In the genomic region with DNA sequence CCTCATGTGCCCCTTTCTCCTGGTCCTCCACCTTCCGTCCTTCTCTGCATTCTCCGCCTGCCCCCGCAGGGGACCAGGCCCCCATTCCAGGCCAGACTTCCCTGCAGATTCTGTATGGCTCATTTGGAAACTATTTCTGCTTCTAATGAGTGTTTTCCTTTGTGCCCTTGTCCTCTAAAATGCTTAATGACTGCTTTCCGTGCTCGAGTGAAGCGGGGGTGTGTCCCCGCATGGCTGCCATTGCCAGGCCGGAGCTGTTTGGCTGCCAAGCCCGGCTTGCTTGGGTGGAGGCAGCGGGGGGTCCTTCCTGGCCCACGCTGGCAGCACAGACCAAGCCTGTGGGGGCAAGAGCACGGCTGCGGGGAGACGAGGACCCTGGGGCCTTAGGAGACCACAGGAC, we compare ENCODE assay signal across 12 cellular contexts.
A peak's percentile ranks its signal among the peaks of the same experiment; 100 is the strongest.
DNase-seq lines count a peak whose midpoint lies in the region; ATAC-seq, FAIRE-seq and TF ChIP-seq lines count a peak whose summit lies in the region.
"Had no signal": no experiment of that assay in that cellular context is flagged by ENCODE, and none has a peak within 500 bp of the region (broad histone marks: within the 10 kb centered on the region; RNA-seq: fewer than 3 reads in every experiment).

No MANE protein-coding gene starts in this region.

- H3K56ac ChIP-seq in H1 (replicated peaks; ENCODE audit: insufficient read length, low read depth, low read length) = no peak overlapping the region

- TF ChIP-seq CTCF in BJ (IDR thresholded peaks at IDR 0.05; ENCODE audit: insufficient read depth, low read depth, low read length) (no peak), H1 (IDR thresholded peaks at IDR 0.05; ENCODE audit: control extremely low read depth in 1 of 3, insufficient read depth in 1 of 3, low read depth in 1 of 3, low read length in 3 of 3) (no peak), neural crest cell (conservative IDR thresholded peaks at IDR 0.05) (no peak), ovary (IDR thresholded peaks at IDR 0.05) (no peak)

- H2AK5ac ChIP-seq in H1 (ENCODE audit: low read depth, low read length) = no peak overlapping the region

- no peak overlapping the region for H3K27ac ChIP-seq in H1 (ENCODE audit: low read depth, low read length)
- no peak overlapping the region for H3K27ac ChIP-seq in ovary

- peak overlapping the region; percentile 94 for H3K27ac Mint-ChIP-seq in neural crest cell (ENCODE audit: unreplicated experiment)
- no peak overlapping the region for H3K27ac Mint-ChIP-seq in T-helper 2 cell treated with Interferon-gamma antibody and Interleukin-4, amounts not matched to agents 5 μg/mL and 100 μg/mL, for 36 hours
- no peak overlapping the region for H3K27ac Mint-ChIP-seq in activated CD4-positive, alpha-beta T cell treated with anti-CD3 and anti-CD28 coated beads, Interleukin-2, amount 10 ng/mL, durations not matched to agents 7 days and 5 days
- H3K27ac Mint-ChIP-seq: activated T-helper 2 cell treated with anti-CD3 and anti-CD28 coated beads, Interferon-gamma antibody, Interleukin-2, Interleukin-4, amounts not matched to agents 10 μg/mL and 5 μg/mL and 100 μg/mL, durations not matched to agents 14 hours and 24 hours and 36 hours; CD8-positive, alpha-beta memory T cell had no signal

- H3K9me3 ChIP-seq in H1 (ENCODE audit: insufficient read depth in 2 of 2, low read depth in 1 of 2, low read length in 1 of 2) = no peaks in the 10 kb centered on the region
- no peaks in the 10 kb centered on the region for H3K9me3 ChIP-seq in ovary

- no peaks in the 10 kb centered on the region; a peak in 1 of 7 replicates for H3K4me1 ChIP-seq in H1 (replicated peaks in 1 of 4; ENCODE audit: control insufficient read depth in 3 of 4, insufficient read depth in 4 of 4, low read length in 3 of 4)
- peaks cover 5% of the 10 kb centered on the region for H3K4me1 ChIP-seq in ovary (ENCODE audit: insufficient read depth)

- no peaks in the 10 kb centered on the region for H4K20me1 ChIP-seq in H1 (replicated peaks in 1 of 2; ENCODE audit: control insufficient read depth in 1 of 2, insufficient read depth in 2 of 2, low read length in 2 of 2)

- no peak overlapping the region; the same call in 1 of the 2 replicates for H3K18ac ChIP-seq in H1 (ENCODE audit: extremely low read depth, low read length)

- H3K9me3 Mint-ChIP-seq in neural crest cell = no peaks in the 10 kb centered on the region
- no peaks in the 10 kb centered on the region for H3K9me3 Mint-ChIP-seq in T-helper 2 cell treated with Interferon-gamma antibody and Interleukin-4, amounts not matched to agents 5 μg/mL and 100 μg/mL, for 36 hours
- no peaks in the 10 kb centered on the region for H3K9me3 Mint-ChIP-seq in activated CD4-positive, alpha-beta T cell treated with anti-CD3 and anti-CD28 coated beads, Interleukin-2, amount 10 ng/mL, durations not matched to agents 7 days and 5 days
- H3K9me3 Mint-ChIP-seq: activated T-helper 2 cell treated with anti-CD3 and anti-CD28 coated beads, Interferon-gamma antibody, Interleukin-2, Interleukin-4, amounts not matched to agents 10 μg/mL and 5 μg/mL and 100 μg/mL, durations not matched to agents 14 hours and 24 hours and 36 hours; CD8-positive, alpha-beta memory T cell had no signal

- H3K4me3 Mint-ChIP-seq in neural crest cell = no peak overlapping the region
- no peak overlapping the region for H3K4me3 Mint-ChIP-seq in T-helper 2 cell treated with Interferon-gamma antibody and Interleukin-4, amounts not matched to agents 5 μg/mL and 100 μg/mL, for 36 hours
- no peak overlapping the region for H3K4me3 Mint-ChIP-seq in activated CD4-positive, alpha-beta T cell treated with anti-CD3 and anti-CD28 coated beads, Interleukin-2, amount 10 ng/mL, durations not matched to agents 7 days and 5 days
- H3K4me3 Mint-ChIP-seq: CD8-positive, alpha-beta memory T cell had no signal

- H3K9ac ChIP-seq in H1 (replicated peaks in 1 of 4; ENCODE audit: extremely low read depth in 1 of 4, low read depth in 3 of 4, low read length in 3 of 4) = no peak overlapping the region

- TF ChIP-seq RAD21 in H1 (IDR thresholded peaks at IDR 0.05 in 1 of 2, conservative IDR thresholded peaks at IDR 0.05 in 1 of 2; ENCODE audit: low read depth in 2 of 2, low read length in 2 of 2) = no peak

- H3K79me1 ChIP-seq in H1 (ENCODE audit: low read depth, low read length) = no peaks in the 10 kb centered on the region

- H2BK15ac ChIP-seq in H1 (ENCODE audit: low read length) = peak overlapping the region; percentile 72; the same call in 1 of the 2 replicates

- H4K91ac ChIP-seq in H1 (replicated peaks; ENCODE audit: insufficient read length, low read length) = no peak overlapping the region

- WGBS in H1 (ENCODE audit: extremely low coverage in 1 of 2, insufficient coverage in 1 of 2, insufficient read length in 1 of 2, insufficient replicate concordance in 2 of 2, low coverage in 1 of 2, low lambda C conversion rate in 2 of 2, missing lambda C conversion rate in 1 of 2), 2 experiments = 94% methylated on average over 14 of the region's 14 CpGs; no CpG with 5 or more reads in 1 of the 2 experiments
- 72 to 82% (median 80%) methylated on average over 14 of the region's 14 CpGs for WGBS in ovary, 3 donors

- POLR2A ChIA-PET in BJ (lab: Charles Lee) (no interaction called here), H1 (lab: Charles Lee; ENCODE audit: partially characterized antibody) (no interaction called here)
- POLR2A ChIA-PET in activated CD4-positive, alpha-beta T cell treated with anti-CD3 and anti-CD28 coated beads, Interleukin-2, amount 10 ng/mL, durations not matched to agents 7 days and 5 days (lab: Charles Lee) = no interaction called here

- DNase-seq in BJ (ENCODE audit: low read depth) = peak; percentile 52
- DNase-seq in NCI-H2227 treated with DMSO at 0.1 percent for 48 hours (lab: John Stamatoyannopoulos, UW) = peak; percentile 18
- DNase-seq in H1 (ENCODE audit: low read depth in 1 of 2, low spot score in 2 of 2) = no peak
- no peak for DNase-seq in neural crest cell (ENCODE audit: low read depth, low spot score)
- no peak for DNase-seq in ovary
- DNase-seq in T-helper 2 cell treated with Interferon-gamma antibody and Interleukin-4, amounts not matched to agents 5 μg/mL and 100 μg/mL, for 36 hours (ENCODE audit: low spot score) = no peak
- DNase-seq in activated CD4-positive, alpha-beta T cell treated with anti-CD3 and anti-CD28 coated beads, Interleukin-2, amount 10 ng/mL, durations not matched to agents 7 days and 5 days = no peak
- DNase-seq: CD8-positive, alpha-beta memory T cell; NCI-H510A treated with DMSO at 0.1 percent for 48 hours; stimulated activated CD4-positive, alpha-beta T cell treated with anti-CD3 and anti-CD28 coated beads, Interleukin-1b, Interleukin-23, amount 100 ng/mL, for 48 hours had no signal

- H3K14ac ChIP-seq in H1 (ENCODE audit: insufficient read length) = no peak overlapping the region

- H3K27me3 Mint-ChIP-seq in neural crest cell (ENCODE audit: low read depth) = no peaks in the 10 kb centered on the region
- H3K27me3 Mint-ChIP-seq in T-helper 2 cell treated with Interferon-gamma antibody and Interleukin-4, amounts not matched to agents 5 μg/mL and 100 μg/mL, for 36 hours (ENCODE audit: low read depth) = no peaks in the 10 kb centered on the region
- no peaks in the 10 kb centered on the region for H3K27me3 Mint-ChIP-seq in activated CD4-positive, alpha-beta T cell treated with anti-CD3 and anti-CD28 coated beads, Interleukin-2, amount 10 ng/mL, durations not matched to agents 7 days and 5 days

- no peaks in the 10 kb centered on the region for H3K23me2 ChIP-seq in H1 (ENCODE audit: low read depth, low read length)

- intact Hi-C loops in ovary (cut with DNase I) = no loop called here

- H3K4ac ChIP-seq in H1 (replicated peaks; ENCODE audit: insufficient read length, low read depth, low read length) = no peak overlapping the region

- no peak overlapping the region for H4K5ac ChIP-seq in H1 (ENCODE audit: insufficient read length, low read depth, low read length)

- no peaks in the 10 kb centered on the region for H3K36me3 Mint-ChIP-seq in neural crest cell (ENCODE audit: low read depth)
- H3K36me3 Mint-ChIP-seq in T-helper 2 cell treated with Interferon-gamma antibody and Interleukin-4, amounts not matched to agents 5 μg/mL and 100 μg/mL, for 36 hours (ENCODE audit: low read depth) = no peaks in the 10 kb centered on the region
- no peaks in the 10 kb centered on the region for H3K36me3 Mint-ChIP-seq in activated CD4-positive, alpha-beta T cell treated with anti-CD3 and anti-CD28 coated beads, Interleukin-2, amount 10 ng/mL, durations not matched to agents 7 days and 5 days (ENCODE audit: low read depth)
- H3K36me3 Mint-ChIP-seq: CD8-positive, alpha-beta memory T cell had no signal

- TF ChIP-seq POLR2A in H1 (IDR thresholded peaks at IDR 0.05; ENCODE audit: control extremely low read depth in 1 of 2, low read depth in 2 of 2, low read length in 2 of 2) (no peak), ovary (IDR thresholded peaks at IDR 0.05) (no peak)

- no peak overlapping the region for H3K23ac ChIP-seq in H1 (ENCODE audit: insufficient read length)

- no peak for FAIRE-seq in H1 (lab: Jason Lieb, UNC)

- H3K4me3 ChIP-seq in BJ (ENCODE audit: low read depth, low read length) (no peak overlapping the region), H1 (ENCODE audit: extremely low read depth in 1 of 4, insufficient read depth in 2 of 4, low read depth in 3 of 4, low read length in 4 of 4) (no peak overlapping the region), ovary (no peak overlapping the region)

- no peaks in the 10 kb centered on the region for H3K36me3 ChIP-seq in BJ (ENCODE audit: control insufficient read depth, insufficient read depth, low read length)
- no peaks in the 10 kb centered on the region for H3K36me3 ChIP-seq in H1 (ENCODE audit: control insufficient read depth in 2 of 4, insufficient read depth in 4 of 4, low read length in 3 of 4)
- no peaks in the 10 kb centered on the region for H3K36me3 ChIP-seq in ovary

- H2BK12ac ChIP-seq in H1 (ENCODE audit: low read depth, low read length) = no peak overlapping the region

- no peak for TF ChIP-seq EP300 in H1 (IDR thresholded peaks at IDR 0.05; ENCODE audit: borderline replicate concordance in 1 of 2, low read depth in 2 of 2, low read length in 2 of 2)
- no peak for TF ChIP-seq EP300 in ovary (IDR thresholded peaks at IDR 0.05)

- no peak overlapping the region; the same call in 1 of the 2 replicates for H4K8ac ChIP-seq in H1 (ENCODE audit: extremely low read depth, insufficient read depth, low read length)

- no peak overlapping the region for H2BK120ac ChIP-seq in H1 (replicated peaks; ENCODE audit: low read depth, low read length)

- H3K27me3 ChIP-seq in BJ (ENCODE audit: control insufficient read depth, insufficient read depth, low read length) (no peaks in the 10 kb centered on the region), H1 (replicated peaks in 1 of 4; ENCODE audit: control insufficient read depth in 3 of 4, extremely low read depth in 1 of 4, insufficient read depth in 3 of 4, low read length in 3 of 4) (no peaks in the 10 kb centered on the region; a peak in 1 of 7 replicates), ovary (no peaks in the 10 kb centered on the region)

- H3K4me1 Mint-ChIP-seq in neural crest cell = no peaks in the 10 kb centered on the region
- H3K4me1 Mint-ChIP-seq in T-helper 2 cell treated with Interferon-gamma antibody and Interleukin-4, amounts not matched to agents 5 μg/mL and 100 μg/mL, for 36 hours (ENCODE audit: low read depth) = no peaks in the 10 kb centered on the region
- no peaks in the 10 kb centered on the region for H3K4me1 Mint-ChIP-seq in activated CD4-positive, alpha-beta T cell treated with anti-CD3 and anti-CD28 coated beads, Interleukin-2, amount 10 ng/mL, durations not matched to agents 7 days and 5 days
- H3K4me1 Mint-ChIP-seq: CD8-positive, alpha-beta memory T cell had no signal

- no peak for ATAC-seq in esophagus mucosa

- no peak overlapping the region for H3K4me2 ChIP-seq in H1 (ENCODE audit: insufficient read depth in 1 of 2, low read depth in 2 of 2, low read length in 2 of 2)

- no peaks in the 10 kb centered on the region for H3K79me2 ChIP-seq in H1 (ENCODE audit: control insufficient read depth in 1 of 2, insufficient read depth in 2 of 2, low read length in 2 of 2)

- no peak overlapping the region for H2AFZ ChIP-seq in H1 (ENCODE audit: low read length)

- H2BK20ac ChIP-seq in H1 (ENCODE audit: low read length) = no peak overlapping the region

- CTCF ChIA-PET in BJ (lab: Yijun Ruan, JAX) = interaction anchor here (0.6 to 1.0 kb wide), 3 partner anchors 27 to 752 kb away, joined by 3 read pairs; no protein-coding TSS in a partner anchor
- CTCF ChIA-PET in H1 (lab: Charles Lee; ENCODE audit: partially characterized antibody) = interaction anchor here (0.6 to 10.0 kb wide), 4 partner anchors 15 to 404 kb away, joined by 3 to 97 read pairs (median 41); no protein-coding TSS in a partner anchor
- CTCF ChIA-PET in activated CD4-positive, alpha-beta T cell treated with anti-CD3 and anti-CD28 coated beads, Interleukin-2, amount 10 ng/mL, durations not matched to agents 7 days and 5 days (lab: Charles Lee) = no interaction called here

- H2BK5ac ChIP-seq in H1 (ENCODE audit: low read depth, low read length) = no peak overlapping the region

Comparison
In these comparisons a context has a peak if more than half of its experiments do, and no peak if none do; other contexts are left out.
1. DNase-seq: peak in BJ (single experiment) and NCI-H2227 treated with DMSO at 0.1 percent for 48 hours (single experiment); none in H1 (0 of 2), neural crest cell (single experiment), ovary (0 of 5), T-helper 2 cell treated with Interferon-gamma antibody and Interleukin-4, amounts not matched to agents 5 μg/mL and 100 μg/mL, for 36 hours (single experiment) and activated CD4-positive, alpha-beta T cell treated with anti-CD3 and anti-CD28 coated beads, Interleukin-2, amount 10 ng/mL, durations not matched to agents 7 days and 5 days (single experiment).